2 cellular contexts compared by ENCODE assay signal in genomic region chr2:241738040-241738686, GRCh38.
TF ChIP-seq lines count a peak whose summit lies in the region.

No MANE protein-coding gene starts in this region.

TF ChIP-seq in HepG2, 621 proteins besides CTCF, POLR2A, EP300 and RAD21:
- TF ChIP-seq ZNF782 (CRISPR knock-in tag; IDR thresholded peaks at IDR 0.05; ENCODE audit: borderline replicate concordance) (no peak), ZNF362 (CRISPR knock-in tag; IDR thresholded peaks at IDR 0.05; ENCODE audit: borderline replicate concordance) (no peak), ATF7-NPFF (CRISPR knock-in tag; IDR thresholded peaks at IDR 0.05; ENCODE audit: low read depth) (no peak), NR2F2 (IDR thresholded peaks at IDR 0.05; ENCODE audit: borderline replicate concordance, low read depth) (no peak), RFX1 (IDR thresholded peaks at IDR 0.05) (no peak), NFYB (CRISPR knock-in tag; IDR thresholded peaks at IDR 0.05) (no peak), BRD4 (CRISPR knock-in tag; IDR thresholded peaks at IDR 0.05) (0 out of 2 replicates have a peak, but pooled peaks have one; percentile 23), CENPX (CRISPR knock-in tag; IDR thresholded peaks at IDR 0.05) (no peak), DPF2 (CRISPR knock-in tag; IDR thresholded peaks at IDR 0.05; ENCODE audit: borderline replicate concordance, low read depth) (no peak), ZNF883 (CRISPR knock-in tag; IDR thresholded peaks at IDR 0.05; ENCODE audit: not compliant biosample characterization) (no peak), RBFOX2 (IDR thresholded peaks at IDR 0.05; ENCODE audit: low read depth, low read length) (peak; percentile 23; the same call in 1 of the 2 replicates), AGO2 (optimal IDR thresholded peaks at IDR 0.05; ENCODE audit: low read depth, low read length) (peak; percentile 93)
TF ChIP-seq in HepG2: peak in this region for 3.

TF ChIP-seq in H1, 55 proteins besides CTCF, POLR2A, EP300 and RAD21:
- TF ChIP-seq BCL11A (IDR thresholded peaks at IDR 0.05; ENCODE audit: low read depth in 2 of 2, low read length in 2 of 2) = no peak
- TF ChIP-seq KDM4A (IDR thresholded peaks at IDR 0.05; ENCODE audit: low read depth, low read length, severe bottlenecking) = no peak
- no peak for TF ChIP-seq E2F6 (IDR thresholded peaks at IDR 0.05)
